17 cellular contexts compared by ENCODE assay signal in genomic region chr21:34813266-34813886, GRCh38.
DNase-seq lines count a peak whose midpoint lies in the region; ATAC-seq, FAIRE-seq and TF ChIP-seq lines count a peak whose summit lies in the region.
"Had no signal": no experiment of that assay in that cellular context is flagged by ENCODE, and none has a peak within 500 bp of the region (broad histone marks: within the 10 kb centered on the region; RNA-seq: fewer than 3 reads in every experiment).

No MANE protein-coding gene starts in this region.

- POLR2A ChIA-PET in MCF 10A (lab: Yijun Ruan, JAX) = interaction anchor here (0.7 to 26.5 kb wide), 22 partner anchors 11 to 1256 kb away, joined by 3 to 972 read pairs (median 8); partner anchors contain the start of gene CBR1

- TF ChIP-seq POLR2A in sigmoid colon (IDR thresholded peaks at IDR 0.05) = no peak

- H3K4me1 Mint-ChIP-seq in MCF 10A (ENCODE audit: insufficient read depth, unreplicated experiment) (peaks cover 60% of the 10 kb centered on the region), mesothelial cell of epicardium (peaks cover 69% of the 10 kb centered on the region)

- H3K27me3 ChIP-seq in sigmoid colon = no peaks in the 10 kb centered on the region

- TF ChIP-seq EP300 in sigmoid colon (IDR thresholded peaks at IDR 0.05) = no peak

- DNase-seq in AG10803 (ENCODE audit: low read depth) (peak; percentile 40), HTR-8/SVneo (ENCODE audit: insufficient read length, low spot score) (peak; percentile 63), MCF 10A (ENCODE audit: unreplicated experiment) (peak; percentile 98), mesothelial cell of epicardium (ENCODE audit: low spot score in 2 of 2, unreplicated experiment in 2 of 2) (no peak), NCI-H1694 (lab: John Stamatoyannopoulos, UW) (no peak), sigmoid colon (no peak)
- DNase-seq: activated CD4-positive, alpha-beta T cell treated with anti-CD3 and anti-CD28 coated beads for 1 hour; activated gamma-delta T cell treated with Interleukin-2 at 50 U/mL for 16 hours; Karpas-422; NCI-H345; SIG-M5 had no signal

- H3K27ac ChIP-seq in sigmoid colon = no peak overlapping the region
- H3K27ac ChIP-seq: thoracic aorta had no signal

- FAIRE-seq in HTR-8/SVneo (lab: Jason Lieb, UNC) = no peak

- H3K9me3 ChIP-seq in sigmoid colon = no peaks in the 10 kb centered on the region
- H3K9me3 ChIP-seq: HAP-1, thoracic aorta had no signal

- peaks cover 0 to 39% (median 21%) of the 10 kb centered on the region in 4 donors for H3K4me1 ChIP-seq in sigmoid colon

- ATAC-seq in GM18511 (IDR thresholded peaks at IDR 0.05; ENCODE audit: unreplicated experiment) = no peak
- ATAC-seq in GM21717 (IDR thresholded peaks at IDR 0.05; ENCODE audit: unreplicated experiment) = no peak

- TSS peak; percentile 77 for BruUV-seq in MCF 10A (replicated peaks; lab: Mats Ljungman, UMichigan)

- intact Hi-C loops in MCF 10A (cut with micrococcal nuclease) = loop anchor here (1.0 to 2.0 kb wide), 3 partner anchors 23 to 69 kb away; no protein-coding TSS in a partner anchor
- intact Hi-C loops in sigmoid colon (cut with DNase I) = no loop called here

- WGBS in sigmoid colon, 2 donors = 93 to 97% methylated on average over 10 of the region's 10 CpGs

- H3K27me3 Mint-ChIP-seq in MCF 10A (ENCODE audit: insufficient read depth, unreplicated experiment) (no peaks in the 10 kb centered on the region), mesothelial cell of epicardium (ENCODE audit: low read depth) (no peaks in the 10 kb centered on the region)
- H3K27me3 Mint-ChIP-seq: dendritic cell treated with granulocyte-macrophage colony-stimulating factor and Interleukin-4, amounts not matched to agents 40 ng/mL and 50 ng/mL, for 4 days had no signal

- peak overlapping the region; percentile 55 for H3K4me3 Mint-ChIP-seq in MCF 10A (ENCODE audit: unreplicated experiment)
- H3K4me3 Mint-ChIP-seq in mesothelial cell of epicardium = no peak overlapping the region
- H3K4me3 Mint-ChIP-seq: dendritic cell treated with granulocyte-macrophage colony-stimulating factor and Interleukin-4, amounts not matched to agents 40 ng/mL and 50 ng/mL, for 4 days had no signal

- H3K27ac Mint-ChIP-seq in MCF 10A (ENCODE audit: low read depth, unreplicated experiment) (peak overlapping the region; percentile 85), mesothelial cell of epicardium (peak overlapping the region; percentile 90)
- H3K27ac Mint-ChIP-seq: dendritic cell treated with granulocyte-macrophage colony-stimulating factor and Interleukin-4, amounts not matched to agents 40 ng/mL and 50 ng/mL, for 4 days; progenitor cell of endocrine pancreas had no signal

- TF ChIP-seq CTCF in AG10803 (conservative IDR thresholded peaks at IDR 0.05; ENCODE audit: low read length) (no peak), MCF 10A (IDR thresholded peaks at IDR 0.05; ENCODE audit: unreplicated experiment) (no peak), mesothelial cell of epicardium (IDR thresholded peaks at IDR 0.05; ENCODE audit: unreplicated experiment) (no peak), sigmoid colon (IDR thresholded peaks at IDR 0.05) (no peak)

- CTCF ChIA-PET in MCF 10A (lab: Yijun Ruan, JAX) = interaction anchor here (0.5 to 3.2 kb wide), 11 partner anchors 17 to 1023 kb away, joined by 3 to 21 read pairs (median 4); no protein-coding TSS in a partner anchor

- no peak overlapping the region for H3K4me3 ChIP-seq in AG10803 (ENCODE audit: low read length)
- H3K4me3 ChIP-seq in sigmoid colon = no peak overlapping the region
- H3K4me3 ChIP-seq: HAP-1, thoracic aorta had no signal

- H3K36me3 ChIP-seq in sigmoid colon = no peaks in the 10 kb centered on the region
- H3K36me3 ChIP-seq: HAP-1, thoracic aorta had no signal

- H3K36me3 Mint-ChIP-seq in MCF 10A (ENCODE audit: insufficient read depth, unreplicated experiment) (peaks cover 51% of the 10 kb centered on the region), mesothelial cell of epicardium (peaks cover 17% of the 10 kb centered on the region)

- H3K9me3 Mint-ChIP-seq in MCF 10A (ENCODE audit: unreplicated experiment) = no peaks in the 10 kb centered on the region
- no peaks in the 10 kb centered on the region for H3K9me3 Mint-ChIP-seq in mesothelial cell of epicardium
- H3K9me3 Mint-ChIP-seq: dendritic cell treated with granulocyte-macrophage colony-stimulating factor and Interleukin-4, amounts not matched to agents 40 ng/mL and 50 ng/mL, for 4 days had no signal

Comparison
In these comparisons a context has a peak if more than half of its experiments do, and no peak if none do; other contexts are left out.
1. DNase-seq: peak in AG10803 (single experiment), HTR-8/SVneo (single experiment) and MCF 10A (single experiment); none in mesothelial cell of epicardium (0 of 2), NCI-H1694 (single experiment) and sigmoid colon (single experiment).